ENCODE assay signal across 25 cellular contexts in the genomic region with DNA sequence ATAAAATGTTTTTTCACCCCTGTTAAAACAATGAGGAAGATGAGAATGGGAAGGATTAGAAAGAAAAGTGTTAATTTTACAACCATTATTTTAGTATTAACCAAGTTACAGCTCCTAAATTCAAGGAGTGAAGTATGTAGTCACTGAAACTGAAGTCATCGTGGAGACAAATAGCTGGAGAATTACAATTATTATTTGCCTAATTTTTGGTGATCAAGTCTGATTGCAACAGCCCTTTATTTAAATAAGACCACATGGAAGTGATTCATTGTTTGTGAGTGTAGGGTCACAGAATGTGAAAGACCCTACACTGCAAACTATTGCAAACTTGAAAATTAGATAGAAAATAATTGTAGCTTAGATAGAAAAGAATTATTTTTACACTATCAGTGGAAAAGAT.
DNase-seq lines count a peak whose midpoint lies in the region; ATAC-seq and TF ChIP-seq lines count a peak whose summit lies in the region.
"Had no signal": no experiment of that assay in that cellular context is flagged by ENCODE, and none has a peak within 500 bp of the region (broad histone marks: within the 10 kb centered on the region; RNA-seq: fewer than 3 reads in every experiment).

No MANE protein-coding gene starts in this region.

- ATAC-seq in GM23338 (no peak), left lung (no peak)
- ATAC-seq: Panc1 had no signal

- no CpG with 5 or more reads among the region's 1 CpG for WGBS in mesenchymal stem cell
- WGBS in smooth muscle cell (ENCODE audit: low lambda C conversion rate) = 74% methylated on average over 1 of the region's 1 CpG

- H3K4me1 Mint-ChIP-seq in GM23338 = peaks cover 10% of the 10 kb centered on the region; the same call in 2 of the 3 replicates
- peaks cover 10% of the 10 kb centered on the region for H3K4me1 Mint-ChIP-seq in brain
- H3K4me1 Mint-ChIP-seq: H9, IgD-negative memory B cell had no signal

- H3K4me3 Mint-ChIP-seq in GM23338 (no peak overlapping the region), brain (peak overlapping the region in 1 of 5 experiments; percentile 38)
- H3K4me3 Mint-ChIP-seq: CD4-positive, alpha-beta T cell; H9; IgD-negative memory B cell had no signal

- H3K23ac ChIP-seq in mesenchymal stem cell (ENCODE audit: low read length in 2 of 2) = no peak overlapping the region

- H3K36me3 Mint-ChIP-seq in GM23338 (ENCODE audit: low read depth) (no peaks in the 10 kb centered on the region), brain (no peaks in the 10 kb centered on the region)
- H3K36me3 Mint-ChIP-seq: IgD-negative memory B cell had no signal

- H2AFZ ChIP-seq in GM23338 (0 out of 2 replicates have a peak overlapping the region, but pooled peaks have one; percentile 33), mesenchymal stem cell (ENCODE audit: low read depth, low read length) (no peak overlapping the region), smooth muscle cell (ENCODE audit: low read depth) (no peak overlapping the region)

- H3K4me3 ChIP-seq in GM23338 (no peak overlapping the region), mesenchymal stem cell (ENCODE audit: insufficient read depth in 1 of 2, low read depth in 1 of 2, low read length in 2 of 2) (no peak overlapping the region), smooth muscle cell (no peak overlapping the region), left lung (no peak overlapping the region)
- H3K4me3 ChIP-seq: BLaER1 had no signal

- H3K79me1 ChIP-seq in mesenchymal stem cell (replicated peaks; ENCODE audit: low read length, poor library complexity, severe bottlenecking) = no peaks in the 10 kb centered on the region

- H3K18ac ChIP-seq in mesenchymal stem cell (ENCODE audit: low read depth in 1 of 2, low read length in 2 of 2) = no peak overlapping the region

- H3K9me3 Mint-ChIP-seq in GM23338 (no peaks in the 10 kb centered on the region), brain (no peaks in the 10 kb centered on the region)
- H3K9me3 Mint-ChIP-seq: CD4-positive, alpha-beta T cell; H9; IgD-negative memory B cell had no signal

- H2BK120ac ChIP-seq in mesenchymal stem cell (ENCODE audit: low read depth, low read length) = no peak overlapping the region

- H3K27ac ChIP-seq in GM23338 (ENCODE audit: low read depth) (no peak overlapping the region), mesenchymal stem cell (ENCODE audit: low read length, poor library complexity, severe bottlenecking) (no peak overlapping the region), smooth muscle cell (ENCODE audit: low read depth) (peak overlapping the region; percentile 83), left lung (no peak overlapping the region)
- H3K27ac ChIP-seq: BLaER1, HL-60, KMS-11, RWPE1 had no signal

- H4K91ac ChIP-seq in mesenchymal stem cell (ENCODE audit: low read length) = no peak overlapping the region

- H3K27me3 Mint-ChIP-seq in GM23338 (ENCODE audit: insufficient read depth, low read depth, poor library complexity) = peaks cover 1% of the 10 kb centered on the region
- H3K27me3 Mint-ChIP-seq in brain = peaks cover 3% of the 10 kb centered on the region
- H3K27me3 Mint-ChIP-seq: CD4-positive, alpha-beta T cell; IgD-negative memory B cell had no signal

- H3K27ac Mint-ChIP-seq in GM23338 = peak overlapping the region; percentile 89
- peak overlapping the region in 4 of 5 experiments; percentile 7 to 85 (median 80) for H3K27ac Mint-ChIP-seq in brain
- H3K27ac Mint-ChIP-seq: CD4-positive, alpha-beta T cell; IgD-negative memory B cell had no signal

- H3K4ac ChIP-seq in mesenchymal stem cell (ENCODE audit: low read depth in 1 of 2, low read length in 2 of 2) = no peak overlapping the region

- H4K8ac ChIP-seq in mesenchymal stem cell (ENCODE audit: low read length) = no peak overlapping the region

- H3K9me3 ChIP-seq in mesenchymal stem cell (ENCODE audit: control insufficient read depth, low read length) (no peaks in the 10 kb centered on the region), smooth muscle cell (replicated peaks; ENCODE audit: low read depth) (no peaks in the 10 kb centered on the region), left lung (no peaks in the 10 kb centered on the region)
- H3K9me3 ChIP-seq: BLaER1 had no signal

- H3K14ac ChIP-seq in mesenchymal stem cell (ENCODE audit: low read length in 2 of 2) = no peak overlapping the region

- H2AK5ac ChIP-seq in mesenchymal stem cell (ENCODE audit: low read length, severe bottlenecking) = no peak overlapping the region

- H3K27me3 ChIP-seq in GM23338 (ENCODE audit: insufficient read depth) (no peaks in the 10 kb centered on the region), mesenchymal stem cell (ENCODE audit: control insufficient read depth in 1 of 2, insufficient read depth in 1 of 2, low read length in 2 of 2) (no peaks in the 10 kb centered on the region), smooth muscle cell (ENCODE audit: low read depth) (no peaks in the 10 kb centered on the region), left lung (no peaks in the 10 kb centered on the region)
- H3K27me3 ChIP-seq: BLaER1 had no signal

- H2BK5ac ChIP-seq in mesenchymal stem cell (ENCODE audit: low read depth, low read length, poor library complexity, severe bottlenecking) = no peak overlapping the region

- H3K4me1 ChIP-seq in GM23338 (ENCODE audit: insufficient read depth) = 0 out of 2 replicates have a peak, but pooled peaks cover 8% of the 10 kb centered on the region
- no peaks in the 10 kb centered on the region for H3K4me1 ChIP-seq in mesenchymal stem cell (ENCODE audit: control insufficient read depth, insufficient read depth, low read depth, low read length)
- H3K4me1 ChIP-seq in smooth muscle cell (ENCODE audit: low read depth) = peaks cover 11% of the 10 kb centered on the region
- H3K4me1 ChIP-seq in left lung = no peaks in the 10 kb centered on the region
- H3K4me1 ChIP-seq: BLaER1 had no signal

- no peak overlapping the region for H2BK15ac ChIP-seq in mesenchymal stem cell (ENCODE audit: low read depth, poor library complexity, severe bottlenecking)

- H2BK12ac ChIP-seq in mesenchymal stem cell (ENCODE audit: low read length in 2 of 2) = no peak overlapping the region

- H3K36me3 ChIP-seq in GM23338 (ENCODE audit: insufficient read depth) (no peaks in the 10 kb centered on the region), mesenchymal stem cell (ENCODE audit: control insufficient read depth in 1 of 2, insufficient read depth in 2 of 2, low read depth in 1 of 2, low read length in 2 of 2) (no peaks in the 10 kb centered on the region), smooth muscle cell (ENCODE audit: low read depth) (no peaks in the 10 kb centered on the region), left lung (no peaks in the 10 kb centered on the region)
- H3K36me3 ChIP-seq: BLaER1 had no signal

- peaks cover 7% of the 10 kb centered on the region; the same call in 1 of the 2 replicates for H3K9me2 ChIP-seq in GM23338 (ENCODE audit: insufficient read depth)

- H4K20me1 ChIP-seq in GM23338 (replicated peaks; ENCODE audit: insufficient read depth) (no peaks in the 10 kb centered on the region), smooth muscle cell (ENCODE audit: low read depth) (no peaks in the 10 kb centered on the region)
- H4K20me1 ChIP-seq: BLaER1 had no signal

- intact Hi-C loops in left lung (cut with DNase I) = no loop called here

- no peak overlapping the region for H3K4me2 ChIP-seq in GM23338
- no peak overlapping the region for H3K4me2 ChIP-seq in mesenchymal stem cell (ENCODE audit: low read length, poor library complexity, severe bottlenecking)
- peak overlapping the region; percentile 59 for H3K4me2 ChIP-seq in smooth muscle cell
- H3K4me2 ChIP-seq: BLaER1, KMS-11 had no signal

- no peak for DNase-seq in GM23338 (ENCODE audit: low spot score)
- DNase-seq in mesenchymal stem cell = no peak
- no peak for DNase-seq in smooth muscle cell (lab: John Stamatoyannopoulos, UW; ENCODE audit: unreplicated experiment)
- no peak for DNase-seq in HEK293T (ENCODE audit: extremely low spot score)
- DNase-seq in left lung = no peak
- no peak for DNase-seq in activated effector memory CD4-positive, alpha-beta T cell treated with anti-CD3 and anti-CD28 coated beads, Interleukin-2, amount 50 U/mL, for 16 hours
- no peak for DNase-seq in NCI-H1694 treated with DMSO at 0.1 percent for 48 hours (lab: John Stamatoyannopoulos, UW)
- DNase-seq: CD4-positive, alpha-beta T cell; DMS53; H9; NCI-H1092; NCI-H1417 treated with DMSO at 0.1 percent for 48 hours; NCI-H187; NCI-H2081 treated with DMSO at 0.1 percent for 48 hours; NCI-H2171; NCI-H226; NCI-H510A; SHP77 had no signal

- CTCF ChIA-PET in HEK293T (lab: Yijun Ruan, JAX) = interaction anchor here (0.6 kb wide), 1 partner anchor 637 kb away, joined by 3 read pairs; no protein-coding TSS in a partner anchor

- POLR2A ChIA-PET in HEK293T (lab: Yijun Ruan, JAX) = no interaction called here

- TF ChIP-seq CTCF in GM23338 (conservative IDR thresholded peaks at IDR 0.05; ENCODE audit: low read depth in 2 of 2) (no peak), brain (conservative IDR thresholded peaks at IDR 0.05) (no peak), smooth muscle cell (IDR thresholded peaks at IDR 0.05; ENCODE audit: borderline replicate concordance, insufficient read depth, poor library complexity, severe bottlenecking) (no peak), left lung (IDR thresholded peaks at IDR 0.05) (no peak)

- H3F3A ChIP-seq in GM23338 (replicated peaks; ENCODE audit: low read depth) (no peaks in the 10 kb centered on the region), smooth muscle cell (ENCODE audit: low read depth) (peaks cover 6% of the 10 kb centered on the region)

- no peaks in the 10 kb centered on the region for H3K79me2 ChIP-seq in GM23338 (replicated peaks; ENCODE audit: insufficient read depth)
- no peaks in the 10 kb centered on the region for H3K79me2 ChIP-seq in smooth muscle cell (ENCODE audit: low read depth)

- H3K9ac ChIP-seq in mesenchymal stem cell (ENCODE audit: low read length) (peak overlapping the region; percentile 84), smooth muscle cell (ENCODE audit: low read depth) (peak overlapping the region; percentile 41)
- H3K9ac ChIP-seq: BLaER1, KMS-11 had no signal

TF ChIP-seq in GM23338, 12 proteins besides CTCF, POLR2A, EP300 and RAD21 (continues in another document):
- TF ChIP-seq ZNF114 (CRISPR knock-in tag; IDR thresholded peaks at IDR 0.05) (no peak), EZH2phosphoT487 (IDR thresholded peaks at IDR 0.05; ENCODE audit: unreplicated experiment) (no peak), EZH2 (IDR thresholded peaks at IDR 0.05; ENCODE audit: low read depth, unreplicated experiment) (no peak)

TF ChIP-seq in HEK293T, 16 proteins besides CTCF, POLR2A, EP300 and RAD21 (continues in another document):
- TF ChIP-seq ARNT (IDR thresholded peaks at IDR 0.05) = no peak
- TF ChIP-seq ELF4 (IDR thresholded peaks at IDR 0.05) = no peak
- TF ChIP-seq ZNF384 (IDR thresholded peaks at IDR 0.05) = no peak
- no peak for TF ChIP-seq LEF1 (IDR thresholded peaks at IDR 0.05; ENCODE audit: borderline replicate concordance)
- TF ChIP-seq NFRKB (IDR thresholded peaks at IDR 0.05) = no peak
